ENCODE assay signal across 8 cellular contexts in genomic region chr6:3117912-3118352, GRCh38. TPM values are rescaled to one million over a fixed set of nuclear protein-coding genes. Genes with fewer than 3 reads are reported as not detected.
DNase-seq lines count a peak whose midpoint lies in the region; ATAC-seq and TF ChIP-seq lines count a peak whose summit lies in the region.

No MANE protein-coding gene starts in this region.

- H3K36me3 Mint-ChIP-seq in T-helper 2 cell treated with Interferon-gamma antibody and Interleukin-4, amounts not matched to agents 5 μg/mL and 100 μg/mL, for 36 hours (ENCODE audit: low read depth): peaks cover 12% of the 10 kb centered on the region
- H3K36me3 Mint-ChIP-seq in activated CD8-positive, alpha-beta T cell treated with anti-CD3 and anti-CD28 coated beads for 36 hours (ENCODE audit: low read depth): peaks cover 3% of the 10 kb centered on the region
- peaks cover 0 to under 1% (median 0%) of the 10 kb centered on the region in 3 donors for H3K36me3 Mint-ChIP-seq in immature natural killer cell

- POLR2A ChIA-PET in activated CD8-positive, alpha-beta T cell treated with anti-CD3 and anti-CD28 coated beads for 36 hours (lab: Charles Lee): interaction anchor here (0.6 kb wide), 1 partner anchor 134 kb away, joined by 3 read pairs; no protein-coding TSS in a partner anchor

- in situ Hi-C loops in GM13976 (cut with MboI; ENCODE audit: low sequenced_read_pairs, unreplicated experiment): no loop called here

- peak overlapping the region; percentile 91 for H3K27ac ChIP-seq in substantia nigra (ENCODE audit: low read depth, low read length, poor library complexity, severe bottlenecking)

- H3K4me1 Mint-ChIP-seq in T-helper 2 cell treated with Interferon-gamma antibody and Interleukin-4, amounts not matched to agents 5 μg/mL and 100 μg/mL, for 36 hours (ENCODE audit: low read depth): peaks cover 19% of the 10 kb centered on the region
- H3K4me1 Mint-ChIP-seq in activated CD8-positive, alpha-beta T cell treated with anti-CD3 and anti-CD28 coated beads for 36 hours (ENCODE audit: low read depth): peaks cover 17% of the 10 kb centered on the region
- H3K4me1 Mint-ChIP-seq in immature natural killer cell: peaks cover 16 to 17% of the 10 kb centered on the region in 2 donors

- CTCF ChIA-PET in activated CD8-positive, alpha-beta T cell treated with anti-CD3 and anti-CD28 coated beads for 36 hours (lab: Charles Lee): no interaction called here

- no peaks in the 10 kb centered on the region for H3K9me3 Mint-ChIP-seq in T-helper 2 cell treated with Interferon-gamma antibody and Interleukin-4, amounts not matched to agents 5 μg/mL and 100 μg/mL, for 36 hours
- no peaks in the 10 kb centered on the region for H3K9me3 Mint-ChIP-seq in activated CD8-positive, alpha-beta T cell treated with anti-CD3 and anti-CD28 coated beads for 36 hours
- H3K9me3 Mint-ChIP-seq in immature natural killer cell: no peaks in the 10 kb centered on the region

- TF ChIP-seq CTCF in activated CD8-positive, alpha-beta T cell treated with anti-CD3 and anti-CD28 coated beads for 36 hours (IDR thresholded peaks at IDR 0.05): no peak
- no peak for TF ChIP-seq CTCF in GM13976 (IDR thresholded peaks at IDR 0.05; ENCODE audit: borderline replicate concordance, control extremely low read depth, extremely low read depth, insufficient read depth, missing control alignments)

- no peak for DNase-seq in T-helper 2 cell treated with Interferon-gamma antibody and Interleukin-4, amounts not matched to agents 5 μg/mL and 100 μg/mL, for 36 hours (ENCODE audit: low spot score)
- no peak for DNase-seq in T-helper 2 cell
- no peak for DNase-seq in activated CD8-positive, alpha-beta T cell treated with anti-CD3 and anti-CD28 coated beads for 36 hours
- no peak for DNase-seq in immature natural killer cell
- DNase-seq in substantia nigra (lab: John Stamatoyannopoulos, UW): no peak
- no peak for DNase-seq in retina
- no peak for DNase-seq in GM13976 (ENCODE audit: low spot score)

- H3K27me3 Mint-ChIP-seq in T-helper 2 cell treated with Interferon-gamma antibody and Interleukin-4, amounts not matched to agents 5 μg/mL and 100 μg/mL, for 36 hours (ENCODE audit: low read depth): peaks cover 2% of the 10 kb centered on the region
- no peaks in the 10 kb centered on the region for H3K27me3 Mint-ChIP-seq in activated CD8-positive, alpha-beta T cell treated with anti-CD3 and anti-CD28 coated beads for 36 hours
- peaks cover 7 to 9% (median 8%) of the 10 kb centered on the region in 3 donors for H3K27me3 Mint-ChIP-seq in immature natural killer cell (ENCODE audit: low read depth in 3 of 3)

- H3K4me3 Mint-ChIP-seq in T-helper 2 cell treated with Interferon-gamma antibody and Interleukin-4, amounts not matched to agents 5 μg/mL and 100 μg/mL, for 36 hours: peak overlapping the region; percentile 87
- H3K4me3 Mint-ChIP-seq in activated CD8-positive, alpha-beta T cell treated with anti-CD3 and anti-CD28 coated beads for 36 hours: peak overlapping the region; percentile 74
- H3K4me3 Mint-ChIP-seq in immature natural killer cell: peak overlapping the region; percentile 83 to 94 (median 90)

- ATAC-seq in activated CD8-positive, alpha-beta T cell treated with anti-CD3 and anti-CD28 coated beads for 36 hours: no peak
- no peak for ATAC-seq in HG02571 (IDR thresholded peaks at IDR 0.05; ENCODE audit: unreplicated experiment)

- intact Hi-C loops in activated CD8-positive, alpha-beta T cell treated with anti-CD3 and anti-CD28 coated beads for 36 hours (cut with micrococcal nuclease): no loop called here

- H3K27ac Mint-ChIP-seq in T-helper 2 cell treated with Interferon-gamma antibody and Interleukin-4, amounts not matched to agents 5 μg/mL and 100 μg/mL, for 36 hours: peak overlapping the region; percentile 91
- peak overlapping the region; percentile 77 for H3K27ac Mint-ChIP-seq in activated CD8-positive, alpha-beta T cell treated with anti-CD3 and anti-CD28 coated beads for 36 hours
- peak overlapping the region; percentile 89 to 94 (median 91) for H3K27ac Mint-ChIP-seq in immature natural killer cell

RNA-seq across cellular contexts. Expression of gene BPHL, which starts 0.6 kb away (rescaled TPM):
- 1 to 10 TPM; 8.4 to 9.5 TPM for total RNA-seq in activated CD8-positive, alpha-beta T cell treated with anti-CD3 and anti-CD28 coated beads for 36 hours
- 1 to 10 TPM; 7.5 to 9.7 (median 9.1) TPM for polyA plus RNA-seq in immature natural killer cell

RNA-seq across cellular contexts. Expression of gene TUBB2A, which starts 39.4 kb away (rescaled TPM):
- 1 to 10 TPM; 1.3 to 1.5 TPM for total RNA-seq in activated CD8-positive, alpha-beta T cell treated with anti-CD3 and anti-CD28 coated beads for 36 hours
- 1 to 10 TPM; 1.4 to 3.8 (median 2.9) TPM for polyA plus RNA-seq in immature natural killer cell

RNA-seq across cellular contexts. Expression of gene RIPK1, which starts 49.6 kb away (rescaled TPM):
- total RNA-seq in activated CD8-positive, alpha-beta T cell treated with anti-CD3 and anti-CD28 coated beads for 36 hours: 1 to 10 TPM; 8.8 to 9.0 TPM
- 10 to 100 TPM; 13.8 to 32.6 (median 23.5) TPM for polyA plus RNA-seq in immature natural killer cell
